Comparison of ENCODE assay signal across 15 cellular contexts in the genomic region with DNA sequence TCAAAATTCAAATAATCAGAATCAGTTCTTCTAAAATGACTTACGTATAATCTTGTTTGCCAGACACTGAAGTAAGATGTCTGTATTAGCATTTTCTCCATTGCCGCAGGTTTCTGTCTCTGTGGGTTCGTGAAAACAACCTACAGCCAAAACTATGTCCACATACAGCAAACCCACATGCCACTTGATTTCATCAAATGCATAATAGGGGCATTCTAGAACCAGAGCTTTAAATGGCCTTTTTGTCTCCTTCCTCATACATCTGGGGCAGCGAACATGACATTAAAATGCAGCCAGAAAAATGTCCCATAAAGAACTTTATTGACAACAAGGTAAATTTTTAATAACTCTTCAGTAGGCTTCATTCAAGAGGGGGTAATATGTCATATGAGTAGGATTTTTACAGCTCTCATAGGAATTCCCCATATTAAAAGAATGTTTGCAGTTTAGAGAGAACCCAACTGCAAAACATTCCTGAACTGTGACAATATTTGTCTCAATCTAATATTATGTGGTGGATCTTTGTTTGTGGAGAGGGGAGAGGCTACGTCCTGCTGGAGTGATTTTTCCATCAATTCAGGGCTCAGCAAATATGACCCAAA.
DNase-seq lines count a peak whose midpoint lies in the region; ATAC-seq, FAIRE-seq and TF ChIP-seq lines count a peak whose summit lies in the region.
"Had no signal": no experiment of that assay in that cellular context is flagged by ENCODE, and none has a peak within 500 bp of the region (broad histone marks: within the 10 kb centered on the region; RNA-seq: fewer than 3 reads in every experiment).

No MANE protein-coding gene starts in this region.

- H3K27ac Mint-ChIP-seq in osteocyte (ENCODE audit: unreplicated experiment) = peak overlapping the region; percentile 87
- H3K27ac Mint-ChIP-seq: activated naive CD4-positive, alpha-beta T cell treated with anti-CD3 and anti-CD28 coated beads for 36 hours; naive thymus-derived CD8-positive, alpha-beta T cell had no signal

- no peaks in the 10 kb centered on the region for H3K27me3 Mint-ChIP-seq in osteocyte (ENCODE audit: unreplicated experiment)

- no peaks in the 10 kb centered on the region for H3K9me3 Mint-ChIP-seq in osteocyte (ENCODE audit: unreplicated experiment)

- H3K4me3 Mint-ChIP-seq in osteocyte (ENCODE audit: unreplicated experiment) = peak overlapping the region; percentile 62
- H3K4me3 Mint-ChIP-seq: activated naive CD4-positive, alpha-beta T cell treated with anti-CD3 and anti-CD28 coated beads for 36 hours; naive thymus-derived CD8-positive, alpha-beta T cell had no signal

- no peak for FAIRE-seq in RCC 7860 (lab: Jason Lieb, UNC)
- FAIRE-seq: H54 had no signal

- H3K36me3 Mint-ChIP-seq in osteocyte (ENCODE audit: unreplicated experiment) = no peaks in the 10 kb centered on the region
- H3K36me3 Mint-ChIP-seq: naive thymus-derived CD8-positive, alpha-beta T cell had no signal

- ATAC-seq in activated CD4-positive, CD25-positive, alpha-beta regulatory T cell treated with anti-CD3 and anti-CD28 coated beads, Interleukin-2, amount 50 U/mL, for 24 hours = no peak
- ATAC-seq: left colon; naive thymus-derived CD8-positive, alpha-beta T cell had no signal

- peak; percentile 15 for DNase-seq in AG10803 (ENCODE audit: low read depth)
- peak; percentile 26 for DNase-seq in RCC 7860 (ENCODE audit: low spot score)
- DNase-seq in foreskin melanocyte = peak; percentile 50
- DNase-seq in osteocyte (ENCODE audit: extremely low spot score, unreplicated experiment) = no peak
- DNase-seq in activated naive CD4-positive, alpha-beta T cell treated with anti-CD3 and anti-CD28 coated beads, Interleukin-2, amount 50 U/mL, for 16 hours = no peak
- DNase-seq in NCI-H2107 treated with DMSO at 0.1 percent for 48 hours (lab: John Stamatoyannopoulos, UW; ENCODE audit: unreplicated experiment) = no peak
- no peak for DNase-seq in 8988T
- DNase-seq: activated naive CD4-positive, alpha-beta T cell treated with anti-CD3 and anti-CD28 coated beads for 36 hours; left colon; naive thymus-derived CD8-positive, alpha-beta T cell; NCI-H2029 treated with DMSO at 0.1 percent for 48 hours; SIG-M5; WERI-Rb-1 had no signal

- H3K4me3 ChIP-seq in AG10803 (ENCODE audit: low read length) = no peak overlapping the region

- TF ChIP-seq CTCF in AG10803 (conservative IDR thresholded peaks at IDR 0.05; ENCODE audit: low read length) (no peak), osteocyte (IDR thresholded peaks at IDR 0.05) (no peak)

- H3K4me1 Mint-ChIP-seq in osteocyte (ENCODE audit: unreplicated experiment) = peaks cover 29% of the 10 kb centered on the region

Comparison
In these comparisons a context has a peak if more than half of its experiments do, and no peak if none do; other contexts are left out.
1. DNase-seq: peak in AG10803 (single experiment), RCC 7860 (single experiment) and foreskin melanocyte (single experiment); none in osteocyte (single experiment), activated naive CD4-positive, alpha-beta T cell treated with anti-CD3 and anti-CD28 coated beads, Interleukin-2, amount 50 U/mL, for 16 hours (single experiment), NCI-H2107 treated with DMSO at 0.1 percent for 48 hours (single experiment) and 8988T (single experiment).